ENCODE assay signal across 1 cellular context in genomic region chr9:100100268-100100667, GRCh38.
TF ChIP-seq lines count a peak whose summit lies in the region.

No MANE protein-coding gene starts in this region.

TF ChIP-seq in HepG2, 621 proteins besides CTCF, POLR2A, EP300 and RAD21:
- no peak for TF ChIP-seq ZNF414 (CRISPR knock-in tag; IDR thresholded peaks at IDR 0.05)
- TF ChIP-seq ZBED4 (CRISPR knock-in tag; IDR thresholded peaks at IDR 0.05; ENCODE audit: borderline replicate concordance), result no peak
- 0 out of 2 replicates have a peak, but pooled peaks have one; percentile 15 for TF ChIP-seq HNF4A (CRISPR knock-in tag; IDR thresholded peaks at IDR 0.05)
- TF ChIP-seq NFE2L2 (IDR thresholded peaks at IDR 0.05; ENCODE audit: low read length), result no peak
- TF ChIP-seq ZNF207 (IDR thresholded peaks at IDR 0.05; ENCODE audit: borderline replicate concordance), result no peak
- TF ChIP-seq ZNF761 (CRISPR knock-in tag; conservative IDR thresholded peaks at IDR 0.05), result no peak
- TF ChIP-seq ZHX1 (CRISPR knock-in tag; IDR thresholded peaks at IDR 0.05; ENCODE audit: low read depth), result no peak
- no peak for TF ChIP-seq ELF3 (CRISPR knock-in tag; IDR thresholded peaks at IDR 0.05)
